In the genomic region with DNA sequence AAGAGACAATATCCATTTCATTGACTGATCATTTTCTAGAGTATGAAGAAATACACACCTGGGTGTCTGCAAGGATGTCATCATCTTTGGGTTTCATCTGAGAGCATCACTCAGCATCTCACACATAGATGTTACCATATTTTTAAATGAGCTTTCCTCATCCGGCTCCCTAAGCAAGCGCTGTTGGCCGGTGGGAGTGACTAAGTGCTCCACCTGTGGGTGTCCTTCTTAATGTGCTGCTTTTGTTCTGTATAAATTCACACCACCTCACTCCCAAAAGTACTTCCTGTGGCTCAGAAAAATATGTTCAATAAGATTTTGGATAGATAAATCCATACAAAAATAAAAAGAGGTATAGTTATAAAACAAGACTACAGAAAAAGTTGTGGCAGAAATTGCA, we compare ENCODE assay signal across 24 cellular contexts. TPM values are rescaled to one million over a fixed set of nuclear protein-coding genes. Genes with fewer than 3 reads are reported as not detected.
"Had no signal": no experiment of that assay in that cellular context is flagged by ENCODE, and none has a peak within 500 bp of the region (broad histone marks: within the 10 kb centered on the region; RNA-seq: fewer than 3 reads in every experiment).

No MANE protein-coding gene starts in this region.

- H3K4me2 ChIP-seq: hepatocyte had no signal

- H3K27ac ChIP-seq: breast epithelium, hepatocyte, ovary, prostate gland, spleen, thoracic aorta, vagina had no signal

- H3K9me3 ChIP-seq: breast epithelium, ovary, prostate gland, spleen, thoracic aorta, vagina had no signal

- H3K9me3 Mint-ChIP-seq: central memory CD8-positive, alpha-beta T cell; immature natural killer cell; natural killer cell; type B pancreatic cell had no signal

- H2AFZ ChIP-seq: hepatocyte had no signal

- DNase-seq: activated naive CD8-positive, alpha-beta T cell treated with anti-CD3 and anti-CD28 coated beads, Interleukin-2, amount 10 ng/mL, durations not matched to agents 7 days and 5 days; amniotic stem cell; glutamatergic neuron; immature natural killer cell; natural killer cell; ovary; spleen; stimulated activated CD4-positive, alpha-beta T cell treated with anti-CD3 and anti-CD28 coated beads, Interleukin-4, amount 100 ng/mL, for 1 hour had no signal

- H3K4me1 Mint-ChIP-seq: central memory CD8-positive, alpha-beta T cell; natural killer cell had no signal

- H3K36me3 Mint-ChIP-seq: immature natural killer cell, natural killer cell had no signal

- H3K27me3 ChIP-seq: ovary, vagina had no signal

- H3K4me3 Mint-ChIP-seq: activated CD4-positive, alpha-beta T cell treated with anti-CD3 and anti-CD28 coated beads, Interleukin-2, amount 10 ng/mL, durations not matched to agents 7 days and 5 days; activated CD8-positive, alpha-beta T cell treated with anti-CD3 and anti-CD28 coated beads, Interleukin-2, amount 10 ng/mL, durations not matched to agents 7 days and 5 days; activated naive CD8-positive, alpha-beta T cell treated with anti-CD3 and anti-CD28 coated beads, Interleukin-2, amount 10 ng/mL, durations not matched to agents 7 days and 5 days; central memory CD8-positive, alpha-beta T cell; immature natural killer cell; natural killer cell; type B pancreatic cell had no signal

- FAIRE-seq: colon, endothelial cell of umbilical vein, frontal cortex had no signal

- H3K79me2 ChIP-seq: hepatocyte had no signal

- H3K4me3 ChIP-seq: breast epithelium, hepatocyte, lung, ovary, prostate gland, spleen, thoracic aorta, vagina had no signal

- H3K36me3 ChIP-seq: breast epithelium, ovary, prostate gland, thoracic aorta, vagina had no signal

- ATAC-seq: esophagus mucosa, left lobe of liver had no signal

- H3K4me1 ChIP-seq: breast epithelium, prostate gland, vagina had no signal

- H3K27ac Mint-ChIP-seq: activated CD4-positive, alpha-beta T cell treated with anti-CD3 and anti-CD28 coated beads, Interleukin-2, amount 10 ng/mL, durations not matched to agents 7 days and 5 days; activated CD8-positive, alpha-beta T cell treated with anti-CD3 and anti-CD28 coated beads, Interleukin-2, amount 10 ng/mL, durations not matched to agents 7 days and 5 days; activated naive CD8-positive, alpha-beta T cell treated with anti-CD3 and anti-CD28 coated beads, Interleukin-2, amount 10 ng/mL, durations not matched to agents 7 days and 5 days; immature natural killer cell; natural killer cell; type B pancreatic cell had no signal

RNA-seq across cellular contexts. Expression of gene SSTR2, which starts 7.4 kb away (rescaled TPM):
- total RNA-seq: activated CD4-positive, alpha-beta T cell treated with anti-CD3 and anti-CD28 coated beads, Interleukin-2, amount 10 ng/mL, durations not matched to agents 7 days and 5 days; activated CD8-positive, alpha-beta T cell treated with anti-CD3 and anti-CD28 coated beads, Interleukin-2, amount 10 ng/mL, durations not matched to agents 7 days and 5 days; activated naive CD8-positive, alpha-beta T cell treated with anti-CD3 and anti-CD28 coated beads, Interleukin-2, amount 10 ng/mL, durations not matched to agents 7 days and 5 days; dermis microvascular lymphatic vessel endothelial cell; endothelial cell of umbilical vein; esophagus mucosa; natural killer cell had no signal
- polyA plus RNA-seq: immature natural killer cell had no signal
